ENCODE assay signal across 14 cellular contexts in genomic region chr6:26355366-26355765, GRCh38. TPM values are rescaled to one million over a fixed set of nuclear protein-coding genes. Genes with fewer than 3 reads are reported as not detected.
A peak's percentile ranks its signal among the peaks of the same experiment; 100 is the strongest.
DNase-seq lines count a peak whose midpoint lies in the region; ATAC-seq, FAIRE-seq and TF ChIP-seq lines count a peak whose summit lies in the region.
"Had no signal": no experiment of that assay in that cellular context is flagged by ENCODE, and none has a peak within 500 bp of the region (broad histone marks: within the 10 kb centered on the region; RNA-seq: fewer than 3 reads in every experiment).

No MANE protein-coding gene starts in this region.

- H3K23ac ChIP-seq in H1 (ENCODE audit: insufficient read length) = no peak overlapping the region

- no peak overlapping the region for H4K91ac ChIP-seq in H1 (replicated peaks; ENCODE audit: insufficient read length, low read length)

- H3K4me2 ChIP-seq in mammary epithelial cell (ENCODE audit: insufficient read depth, low read depth, low read length) = no peak overlapping the region
- no peak overlapping the region for H3K4me2 ChIP-seq in MM.1S (ENCODE audit: low read depth, low read length)
- H3K4me2 ChIP-seq in H1 (ENCODE audit: insufficient read depth in 1 of 2, low read depth in 2 of 2, low read length in 2 of 2) = no peak overlapping the region

- no peak overlapping the region for H2BK5ac ChIP-seq in H1 (ENCODE audit: low read depth, low read length)

- dilution Hi-C loops in mammary epithelial cell (cut with HindIII; ENCODE audit: low sequenced_read_pairs) = no loop called here

- no peak overlapping the region for H3K4me3 Mint-ChIP-seq in MCF 10A (ENCODE audit: unreplicated experiment)
- H3K4me3 Mint-ChIP-seq in activated T-cell treated with anti-CD3 and anti-CD28 coated beads, Interleukin-2, amount 50 U/mL, for 24 hours = no peak overlapping the region
- H3K4me3 Mint-ChIP-seq: CD14-positive monocyte, IgD-negative memory B cell had no signal

- H3K27ac ChIP-seq in mammary epithelial cell (ENCODE audit: insufficient read depth, low read depth, low read length) = no peak overlapping the region
- peak overlapping the region; percentile 31; the same call in 1 of the 2 replicates for H3K27ac ChIP-seq in MM.1S (ENCODE audit: low read length)
- no peak overlapping the region for H3K27ac ChIP-seq in H1 (ENCODE audit: low read depth, low read length)
- H3K27ac ChIP-seq: 22Rv1, HL-60 had no signal

- intact Hi-C loops in mammary epithelial cell (cut with micrococcal nuclease) (no loop called here), MCF 10A (cut with micrococcal nuclease) (no loop called here)

- no peak overlapping the region for H2AK5ac ChIP-seq in H1 (ENCODE audit: low read depth, low read length)

- no peak for TF ChIP-seq RAD21 in H1 (IDR thresholded peaks at IDR 0.05 in 1 of 2, conservative IDR thresholded peaks at IDR 0.05 in 1 of 2; ENCODE audit: low read depth in 2 of 2, low read length in 2 of 2)

- peaks cover 6% of the 10 kb centered on the region for H3K4me1 Mint-ChIP-seq in MCF 10A (ENCODE audit: insufficient read depth, unreplicated experiment)
- H3K4me1 Mint-ChIP-seq in activated T-cell treated with anti-CD3 and anti-CD28 coated beads, Interleukin-2, amount 50 U/mL, for 24 hours (ENCODE audit: low read depth) = peaks cover 7% of the 10 kb centered on the region

- H2BK12ac ChIP-seq in H1 (ENCODE audit: low read depth, low read length) = peak overlapping the region; percentile 43; the same call in 1 of the 2 replicates

- CTCF ChIA-PET in mammary epithelial cell (lab: Charles Lee; ENCODE audit: low non-redundant PET) = no interaction called here
- CTCF ChIA-PET in MCF 10A (lab: Yijun Ruan, JAX) = interaction anchor here (0.6 kb wide), 1 partner anchor 1322 kb away, joined by 3 read pairs; no protein-coding TSS in a partner anchor
- CTCF ChIA-PET in H1 (lab: Charles Lee; ENCODE audit: partially characterized antibody) = no interaction called here

- no peak overlapping the region for H2BK15ac ChIP-seq in H1 (ENCODE audit: low read length)

- H3K4ac ChIP-seq in H1 (replicated peaks; ENCODE audit: insufficient read length, low read depth, low read length) = no peak overlapping the region

- POLR2A ChIA-PET in MCF 10A (lab: Yijun Ruan, JAX) (no interaction called here), H1 (lab: Charles Lee; ENCODE audit: partially characterized antibody) (no interaction called here)

- BruUV-seq in mammary epithelial cell (replicated peaks; lab: Mats Ljungman, UMichigan) = no TSS peak
- BruUV-seq in MCF 10A (replicated peaks; lab: Mats Ljungman, UMichigan) = no TSS peak

- DNase-seq in mammary epithelial cell (no peak), MCF 10A (ENCODE audit: unreplicated experiment) (no peak), MM.1S (no peak), H1 (ENCODE audit: low read depth in 1 of 2, low spot score in 2 of 2) (no peak), renal cortical epithelial cell (ENCODE audit: low read depth) (peak; percentile 30), HCEC 1CT (no peak)
- DNase-seq in activated T-cell treated with anti-CD3 and anti-CD28 coated beads, Interleukin-2, amount 50 U/mL, for 24 hours = no peak
- DNase-seq: DMS53 had no signal

- peaks cover 1% of the 10 kb centered on the region; the same call in 1 of the 2 replicates for H3K23me2 ChIP-seq in H1 (ENCODE audit: low read depth, low read length)

- no peak overlapping the region for H3K9ac ChIP-seq in mammary epithelial cell (ENCODE audit: insufficient read depth, low read length)
- H3K9ac ChIP-seq in MM.1S (ENCODE audit: low read length) = no peak overlapping the region
- H3K9ac ChIP-seq in H1 (replicated peaks in 1 of 4; ENCODE audit: extremely low read depth in 1 of 4, low read depth in 3 of 4, low read length in 3 of 4) = no peak overlapping the region

- H4K5ac ChIP-seq in H1 (ENCODE audit: insufficient read length, low read depth, low read length) = no peak overlapping the region

- H3K79me2 ChIP-seq in mammary epithelial cell (ENCODE audit: insufficient read depth, low read length) (no peaks in the 10 kb centered on the region), MM.1S (ENCODE audit: low read length) (no peaks in the 10 kb centered on the region), H1 (ENCODE audit: control insufficient read depth in 1 of 2, insufficient read depth in 2 of 2, low read length in 2 of 2) (no peaks in the 10 kb centered on the region)

- TF ChIP-seq EP300 in H1 (IDR thresholded peaks at IDR 0.05; ENCODE audit: borderline replicate concordance in 1 of 2, low read depth in 2 of 2, low read length in 2 of 2) = no peak

- FAIRE-seq in H1 (lab: Jason Lieb, UNC) = no peak
- FAIRE-seq: H54 had no signal

- peak overlapping the region; percentile 5 for H2AFZ ChIP-seq in mammary epithelial cell (ENCODE audit: low read depth, low read length)
- peak overlapping the region; percentile 35; the same call in 1 of the 2 replicates for H2AFZ ChIP-seq in MM.1S (ENCODE audit: low read length)
- 0 out of 2 replicates have a peak overlapping the region, but pooled peaks have one; percentile 42 for H2AFZ ChIP-seq in H1 (ENCODE audit: low read length)

- 0 out of 2 replicates have a peak overlapping the region, but pooled peaks have one; percentile 27 for H3K18ac ChIP-seq in H1 (ENCODE audit: extremely low read depth, low read length)

- in situ Hi-C loops in mammary epithelial cell (cut with MboI; ENCODE audit: low sequenced_read_pairs in 2 of 2) = no loop called here

- H3K9me3 Mint-ChIP-seq in MCF 10A (ENCODE audit: unreplicated experiment) = no peaks in the 10 kb centered on the region
- H3K9me3 Mint-ChIP-seq in activated T-cell treated with anti-CD3 and anti-CD28 coated beads, Interleukin-2, amount 50 U/mL, for 24 hours = no peaks in the 10 kb centered on the region
- H3K9me3 Mint-ChIP-seq: CD14-positive monocyte, IgD-negative memory B cell had no signal

- no peaks in the 10 kb centered on the region for H3K27me3 Mint-ChIP-seq in MCF 10A (ENCODE audit: insufficient read depth, unreplicated experiment)
- no peaks in the 10 kb centered on the region for H3K27me3 Mint-ChIP-seq in activated T-cell treated with anti-CD3 and anti-CD28 coated beads, Interleukin-2, amount 50 U/mL, for 24 hours

- peak overlapping the region; percentile 72; the same call in 1 of the 2 replicates for H2BK20ac ChIP-seq in H1 (ENCODE audit: low read length)

- H3K56ac ChIP-seq in H1 (replicated peaks; ENCODE audit: insufficient read length, low read depth, low read length) = no peak overlapping the region

- no peak overlapping the region for H4K8ac ChIP-seq in H1 (ENCODE audit: extremely low read depth, insufficient read depth, low read length)

- TF ChIP-seq CTCF in mammary epithelial cell (conservative IDR thresholded peaks at IDR 0.05 in 1 of 2, IDR thresholded peaks at IDR 0.05 in 1 of 2; ENCODE audit: extremely low read depth in 1 of 2, insufficient read depth in 1 of 2, low read depth in 1 of 2, low read length in 2 of 2) = no peak
- no peak for TF ChIP-seq CTCF in MCF 10A (IDR thresholded peaks at IDR 0.05; ENCODE audit: unreplicated experiment)
- no peak for TF ChIP-seq CTCF in MM.1S (IDR thresholded peaks at IDR 0.05; ENCODE audit: low read length)
- TF ChIP-seq CTCF in H1 (IDR thresholded peaks at IDR 0.05; ENCODE audit: control extremely low read depth in 1 of 3, insufficient read depth in 1 of 3, low read depth in 1 of 3, low read length in 3 of 3) = no peak

- no peak overlapping the region for H2BK120ac ChIP-seq in H1 (replicated peaks; ENCODE audit: low read depth, low read length)

- no peaks in the 10 kb centered on the region for H3K36me3 Mint-ChIP-seq in MCF 10A (ENCODE audit: insufficient read depth, unreplicated experiment)
- H3K36me3 Mint-ChIP-seq in activated T-cell treated with anti-CD3 and anti-CD28 coated beads, Interleukin-2, amount 50 U/mL, for 24 hours (ENCODE audit: low read depth) = no peaks in the 10 kb centered on the region
- H3K36me3 Mint-ChIP-seq: CD14-positive monocyte, IgD-negative memory B cell had no signal

- H3K4me3 ChIP-seq in mammary epithelial cell (replicated peaks in 1 of 3; ENCODE audit: insufficient read depth in 1 of 3, low read depth in 2 of 3, low read length in 3 of 3) = no peak overlapping the region
- no peak overlapping the region for H3K4me3 ChIP-seq in MM.1S (ENCODE audit: low read length)
- H3K4me3 ChIP-seq in H1 (ENCODE audit: extremely low read depth in 1 of 4, insufficient read depth in 2 of 4, low read depth in 3 of 4, low read length in 4 of 4) = no peak overlapping the region

- H3K9me3 ChIP-seq in mammary epithelial cell (replicated peaks; ENCODE audit: insufficient read depth, low read length) = no peaks in the 10 kb centered on the region
- H3K9me3 ChIP-seq in MM.1S (replicated peaks; ENCODE audit: insufficient read depth, low read length) = no peaks in the 10 kb centered on the region
- H3K9me3 ChIP-seq in H1 (ENCODE audit: insufficient read depth in 2 of 2, low read depth in 1 of 2, low read length in 1 of 2) = no peaks in the 10 kb centered on the region

- H3K9me2 ChIP-seq in MM.1S (replicated peaks; ENCODE audit: insufficient read depth, low read length) = no peaks in the 10 kb centered on the region

- peaks cover 36% of the 10 kb centered on the region for H3F3A ChIP-seq in MM.1S (ENCODE audit: insufficient read depth, low read length)

- H3K36me3 ChIP-seq in mammary epithelial cell (ENCODE audit: insufficient read depth, low read length) (no peaks in the 10 kb centered on the region), MM.1S (replicated peaks; ENCODE audit: insufficient read depth, low read length) (no peaks in the 10 kb centered on the region), H1 (ENCODE audit: control insufficient read depth in 2 of 4, insufficient read depth in 4 of 4, low read length in 3 of 4) (no peaks in the 10 kb centered on the region)

- H3K79me1 ChIP-seq in H1 (ENCODE audit: low read depth, low read length) = no peaks in the 10 kb centered on the region

- H4K20me1 ChIP-seq in mammary epithelial cell (ENCODE audit: insufficient read depth, low read length) = no peaks in the 10 kb centered on the region
- H4K20me1 ChIP-seq in MM.1S (ENCODE audit: insufficient read depth, low read length) = no peaks in the 10 kb centered on the region
- H4K20me1 ChIP-seq in H1 (replicated peaks in 1 of 2; ENCODE audit: control insufficient read depth in 1 of 2, insufficient read depth in 2 of 2, low read length in 2 of 2) = no peaks in the 10 kb centered on the region

- no peak overlapping the region for H3K14ac ChIP-seq in H1 (ENCODE audit: insufficient read length)

- peaks cover 18% of the 10 kb centered on the region for H3K4me1 ChIP-seq in mammary epithelial cell (ENCODE audit: insufficient read depth, low read length)
- peaks cover 42% of the 10 kb centered on the region for H3K4me1 ChIP-seq in MM.1S (ENCODE audit: low read length)
- no peaks in the 10 kb centered on the region; a peak in 3 of 7 replicates for H3K4me1 ChIP-seq in H1 (replicated peaks in 1 of 4; ENCODE audit: control insufficient read depth in 3 of 4, insufficient read depth in 4 of 4, low read length in 3 of 4)

- no peak for ATAC-seq in activated CD4-positive, CD25-positive, alpha-beta regulatory T cell treated with anti-CD3 and anti-CD28 coated beads, Interleukin-2, amount 50 U/mL, for 24 hours

- no peak overlapping the region for H3K27ac Mint-ChIP-seq in MCF 10A (ENCODE audit: low read depth, unreplicated experiment)
- no peak overlapping the region for H3K27ac Mint-ChIP-seq in activated T-cell treated with anti-CD3 and anti-CD28 coated beads, Interleukin-2, amount 50 U/mL, for 24 hours
- H3K27ac Mint-ChIP-seq: CD14-positive monocyte had no signal

- H3K27me3 ChIP-seq in mammary epithelial cell (ENCODE audit: insufficient read depth, low read length) = no peaks in the 10 kb centered on the region
- H3K27me3 ChIP-seq in MM.1S (replicated peaks; ENCODE audit: insufficient read depth, low read length) = no peaks in the 10 kb centered on the region
- no peaks in the 10 kb centered on the region for H3K27me3 ChIP-seq in H1 (replicated peaks in 1 of 4; ENCODE audit: control insufficient read depth in 3 of 4, extremely low read depth in 1 of 4, insufficient read depth in 3 of 4, low read length in 3 of 4)

- TF ChIP-seq POLR2A in H1 (IDR thresholded peaks at IDR 0.05; ENCODE audit: control extremely low read depth in 1 of 2, low read depth in 2 of 2, low read length in 2 of 2) = no peak

RNA-seq across cellular contexts. Expression of gene BTN3A2, which starts 9.6 kb away (rescaled TPM):
- total RNA-seq in mammary epithelial cell (1 to 10 TPM; 3.8 to 4.5 TPM), MCF 10A (2022) (9.9 and 16.4 TPM in 2 replicates), renal cortical epithelial cell (22.7 and 24.3 TPM in 2 replicates)
- polyA plus RNA-seq in mammary epithelial cell (12.1 TPM), H1 (2011; rRNA removed) (3.4 and 5.3 TPM in 2 replicates)
- 3.3 TPM for polyA minus RNA-seq in mammary epithelial cell
- 5.5 and 5.6 TPM in 2 replicates for total RNA-seq in H1 (2021; fragmentation: NEBNext Ultra II Directional; extraction: Animal tissue kit (Norgen Biotek cat#: 25700))
- 5.5 TPM for polyA plus RNA-seq in H1 (2011; cell fraction: cytosol; rRNA removed)
- 11.3 TPM for polyA plus RNA-seq in H1 (2011; cell fraction: nucleus; rRNA removed)
- polyA plus RNA-seq in H1 (2012, experiment 1 of 2) = 5.5 to 11.8 TPM (median 7.3 TPM) in 4 replicates
- polyA plus RNA-seq in H1 (2012, experiment 2 of 2) = 1.1 TPM
- 5.9 TPM for polyA plus RNA-seq in H1 (2013, experiment 1 of 2)
- polyA plus RNA-seq in H1 (2013, experiment 2 of 2) = 5.8 TPM
- 11.7 and 14.0 TPM in 2 replicates for polyA minus RNA-seq in H1 (2011; rRNA and poly(A)+ RNA removed)
- polyA minus RNA-seq in H1 (2011; cell fraction: cytosol; rRNA and poly(A)+ RNA removed) = 2.0 TPM
- polyA minus RNA-seq in H1 (2011; cell fraction: nucleus; rRNA and poly(A)+ RNA removed) = 9.5 TPM

RNA-seq across cellular contexts. Expression of gene BTN2A2, which starts 27.5 kb away (rescaled TPM):
- total RNA-seq in mammary epithelial cell = 10 to 100 TPM in 1 of 2 donors, 1 to 10 TPM in 1; 9.3 to 11.0 TPM
- 3.8 TPM for polyA plus RNA-seq in mammary epithelial cell
- 9.4 TPM for polyA minus RNA-seq in mammary epithelial cell
- total RNA-seq in MCF 10A (2022) = 6.7 and 8.7 TPM in 2 replicates
- total RNA-seq in H1 (2021; fragmentation: NEBNext Ultra II Directional; extraction: Animal tissue kit (Norgen Biotek cat#: 25700)) = 16.0 and 20.2 TPM in 2 replicates
- 12.2 and 14.9 TPM in 2 replicates for polyA plus RNA-seq in H1 (2011; rRNA removed)
- polyA plus RNA-seq in H1 (2011; cell fraction: cytosol; rRNA removed) = 18.5 TPM
- 36.1 TPM for polyA plus RNA-seq in H1 (2011; cell fraction: nucleus; rRNA removed)
- 16.0 to 20.3 TPM (median 16.8 TPM) in 4 replicates for polyA plus RNA-seq in H1 (2012, experiment 1 of 2)
- polyA plus RNA-seq in H1 (2012, experiment 2 of 2) = 7.9 TPM
- polyA plus RNA-seq in H1 (2013, experiment 1 of 2) = 20.6 TPM
- 20.3 TPM for polyA plus RNA-seq in H1 (2013, experiment 2 of 2)
- 33.1 TPM in 2 replicates for polyA minus RNA-seq in H1 (2011; rRNA and poly(A)+ RNA removed)
- polyA minus RNA-seq in H1 (2011; cell fraction: cytosol; rRNA and poly(A)+ RNA removed) = 13.3 TPM
- 44.5 TPM for polyA minus RNA-seq in H1 (2011; cell fraction: nucleus; rRNA and poly(A)+ RNA removed)
- 17.2 and 33.9 TPM in 2 replicates for total RNA-seq in renal cortical epithelial cell

RNA-seq across cellular contexts. Expression of gene BTN3A1, which starts 46.7 kb away (rescaled TPM):
- 1 to 10 TPM; 5.1 to 7.3 TPM for total RNA-seq in mammary epithelial cell
- polyA plus RNA-seq in mammary epithelial cell = 4.4 TPM
- polyA minus RNA-seq in mammary epithelial cell = 2.4 TPM
- total RNA-seq in MCF 10A (2022) = 8.0 and 15.5 TPM in 2 replicates
- 5.1 and 5.6 TPM in 2 replicates for total RNA-seq in H1 (2021; fragmentation: NEBNext Ultra II Directional; extraction: Animal tissue kit (Norgen Biotek cat#: 25700))
- polyA plus RNA-seq in H1 (2011; rRNA removed) = 4.4 and 4.7 TPM in 2 replicates
- 6.1 TPM for polyA plus RNA-seq in H1 (2011; cell fraction: cytosol; rRNA removed)
- polyA plus RNA-seq in H1 (2011; cell fraction: nucleus; rRNA removed) = 13.8 TPM
- polyA plus RNA-seq in H1 (2012, experiment 1 of 2) = 4.9 to 7.4 TPM (median 7.2 TPM) in 4 replicates
- 0.83 TPM for polyA plus RNA-seq in H1 (2012, experiment 2 of 2)
- 5.4 TPM for polyA plus RNA-seq in H1 (2013, experiment 1 of 2)
- 6.0 TPM for polyA plus RNA-seq in H1 (2013, experiment 2 of 2)
- polyA minus RNA-seq in H1 (2011; rRNA and poly(A)+ RNA removed) = 5.9 and 22.2 TPM in 2 replicates
- 1.8 TPM for polyA minus RNA-seq in H1 (2011; cell fraction: cytosol; rRNA and poly(A)+ RNA removed)
- 8.9 TPM for polyA minus RNA-seq in H1 (2011; cell fraction: nucleus; rRNA and poly(A)+ RNA removed)
- 15.1 and 18.4 TPM in 2 replicates for total RNA-seq in renal cortical epithelial cell
